8 cellular contexts compared by ENCODE assay signal in genomic region chr1:100353073-100353801, GRCh38. TPM values are rescaled to one million over a fixed set of nuclear protein-coding genes. Genes with fewer than 3 reads are reported as not detected.
A peak's percentile ranks its signal among the peaks of the same experiment; 100 is the strongest.
DNase-seq lines count a peak whose midpoint lies in the region; ATAC-seq and TF ChIP-seq lines count a peak whose summit lies in the region.

No MANE protein-coding gene starts in this region.

- H3K4me3 ChIP-seq in fibroblast of the aortic adventitia (ENCODE audit: low read depth, low read length) = peak overlapping the region; percentile 85
- H3K4me3 ChIP-seq in neural progenitor cell = peak overlapping the region; percentile 93

- H3K79me2 ChIP-seq in neural progenitor cell (ENCODE audit: low read depth) = peaks cover 58% of the 10 kb centered on the region

- H2AFZ ChIP-seq in neural progenitor cell (replicated peaks) = peak overlapping the region; percentile 54

- TF ChIP-seq CTCF in fibroblast of the aortic adventitia (IDR thresholded peaks at IDR 0.05; ENCODE audit: insufficient read depth, low read length) (no peak), neural progenitor cell (IDR thresholded peaks at IDR 0.05) (no peak)

- H3K9me3 Mint-ChIP-seq in activated T-cell treated with anti-CD3 and anti-CD28 coated beads, Interleukin-2, amount 50 U/mL, for 72 hours = no peaks in the 10 kb centered on the region
- H3K9me3 Mint-ChIP-seq in neural progenitor cell = no peaks in the 10 kb centered on the region

- peak overlapping the region; percentile 79 for H3K27ac ChIP-seq in neural progenitor cell

- peaks cover 54% of the 10 kb centered on the region for H3K4me1 Mint-ChIP-seq in activated T-cell treated with anti-CD3 and anti-CD28 coated beads, Interleukin-2, amount 50 U/mL, for 72 hours (ENCODE audit: low read depth)
- H3K4me1 Mint-ChIP-seq in neural progenitor cell = peaks cover 46% of the 10 kb centered on the region

- no peaks in the 10 kb centered on the region for H3K9me3 ChIP-seq in neural progenitor cell (ENCODE audit: low read depth)

- H3K9ac ChIP-seq in neural progenitor cell = peak overlapping the region; percentile 75

- peaks cover 41% of the 10 kb centered on the region for H3K4me1 ChIP-seq in neural progenitor cell

- H3K27ac Mint-ChIP-seq in activated T-cell treated with anti-CD3 and anti-CD28 coated beads, Interleukin-2, amount 50 U/mL, for 72 hours = peak overlapping the region; percentile 96
- H3K27ac Mint-ChIP-seq in neural progenitor cell = peak overlapping the region; percentile 35

- H3K27me3 Mint-ChIP-seq in activated T-cell treated with anti-CD3 and anti-CD28 coated beads, Interleukin-2, amount 50 U/mL, for 72 hours (ENCODE audit: low read depth) = no peaks in the 10 kb centered on the region
- peaks cover 2% of the 10 kb centered on the region for H3K27me3 Mint-ChIP-seq in neural progenitor cell (ENCODE audit: insufficient read depth, low read depth)

- H3F3A ChIP-seq in neural progenitor cell (ENCODE audit: low read depth) = peaks cover 39% of the 10 kb centered on the region

- no peaks in the 10 kb centered on the region for H3K27me3 ChIP-seq in neural progenitor cell

- ATAC-seq in GM18498 (IDR thresholded peaks at IDR 0.05; ENCODE audit: unreplicated experiment) (peak; percentile 21), HG02623 (IDR thresholded peaks at IDR 0.05; ENCODE audit: unreplicated experiment) (peak; percentile 14), GM18861 (IDR thresholded peaks at IDR 0.05; ENCODE audit: unreplicated experiment) (no peak)
- peak; percentile 3 to 12 for ATAC-seq in activated T-cell treated with anti-CD3 and anti-CD28 coated beads, Interleukin-2, amount 50 U/mL, for 72 hours (replicated peaks in 1 of 2)

- DNase-seq in NCI-H748 (lab: John Stamatoyannopoulos, UW; ENCODE audit: unreplicated experiment) (peak; percentile 64), fibroblast of the aortic adventitia (ENCODE audit: low read depth) (peak; percentile 7), neural progenitor cell (ENCODE audit: low spot score) (peak; percentile 83), amniotic stem cell (lab: John Stamatoyannopoulos, UW) (no peak)
- peak; percentile 54 to 57 for DNase-seq in activated T-cell treated with anti-CD3 and anti-CD28 coated beads, Interleukin-2, amount 50 U/mL, for 72 hours

- peaks cover 33% of the 10 kb centered on the region for H4K20me1 ChIP-seq in neural progenitor cell (ENCODE audit: low read depth)

- peaks cover 12 to 25% of the 10 kb centered on the region in 2 donors for H3K36me3 Mint-ChIP-seq in activated T-cell treated with anti-CD3 and anti-CD28 coated beads, Interleukin-2, amount 50 U/mL, for 72 hours (ENCODE audit: insufficient read depth in 2 of 2)
- peaks cover 6% of the 10 kb centered on the region for H3K36me3 Mint-ChIP-seq in neural progenitor cell

- H3K36me3 ChIP-seq in neural progenitor cell = peaks cover 2% of the 10 kb centered on the region

- peak overlapping the region; percentile 99 for H3K4me3 Mint-ChIP-seq in activated T-cell treated with anti-CD3 and anti-CD28 coated beads, Interleukin-2, amount 50 U/mL, for 72 hours
- H3K4me3 Mint-ChIP-seq in neural progenitor cell = peak overlapping the region; percentile 94

- peak overlapping the region; percentile 96 for H3K4me2 ChIP-seq in neural progenitor cell

RNA-seq across cellular contexts. Expression of gene CDC14A, which starts 0.9 kb away (rescaled TPM):
- total RNA-seq in activated T-cell treated with anti-CD3 and anti-CD28 coated beads, Interleukin-2, amount 50 U/mL, for 72 hours = 10 to 100 TPM; 17.8 to 24.1 TPM
- 5.0 and 6.3 TPM in 2 replicates for total RNA-seq in fibroblast of the aortic adventitia (ENCODE audit: low replicate concordance)
- total RNA-seq in neural progenitor cell (ENCODE audit: low replicate concordance) = 26.9 and 37.0 TPM in 2 replicates
